In genomic region chr12:46374711-46375110, GRCh38 we compare ENCODE assay signal across 25 cellular contexts. TPM values are rescaled to one million over a fixed set of nuclear protein-coding genes. Genes with fewer than 3 reads are reported as not detected.
DNase-seq lines count a peak whose midpoint lies in the region; ATAC-seq and TF ChIP-seq lines count a peak whose summit lies in the region.
"Had no signal": no experiment of that assay in that cellular context is flagged by ENCODE, and none has a peak within 500 bp of the region (broad histone marks: within the 10 kb centered on the region; RNA-seq: fewer than 3 reads in every experiment).

No MANE protein-coding gene starts in this region.

- H3K36me3 ChIP-seq in mesendoderm (ENCODE audit: control insufficient read depth, insufficient read depth, low read length), result peaks cover 4% of the 10 kb centered on the region
- H3K36me3 ChIP-seq in vagina, result peaks cover 0 to 13% of the 10 kb centered on the region in 2 donors
- H3K36me3 ChIP-seq: ovary had no signal

- no peak overlapping the region for H3K9ac ChIP-seq in mesendoderm (ENCODE audit: low read length)

- peaks cover 28% of the 10 kb centered on the region for H3K79me2 ChIP-seq in mesendoderm (ENCODE audit: control insufficient read depth, insufficient read depth, low read length)

- peak overlapping the region; percentile 75 for H2BK15ac ChIP-seq in mesendoderm (replicated peaks; ENCODE audit: low read depth)

- H2BK5ac ChIP-seq in mesendoderm (ENCODE audit: low read length), result no peak overlapping the region

- no peak for TF ChIP-seq POLR2A in vagina (IDR thresholded peaks at IDR 0.05)

- ATAC-seq in T-helper 17 cell (no peak), GM21825 (IDR thresholded peaks at IDR 0.05; ENCODE audit: unreplicated experiment) (no peak), HG02571 (IDR thresholded peaks at IDR 0.05; ENCODE audit: unreplicated experiment) (no peak), GM19023 (IDR thresholded peaks at IDR 0.05; ENCODE audit: unreplicated experiment) (no peak)
- ATAC-seq: activated CD8-positive, alpha-beta memory T cell treated with anti-CD3 and anti-CD28 coated beads, Interleukin-2, amount 10 ng/mL, durations not matched to agents 7 days and 5 days; left ventricle myocardium superior had no signal

- H2AK5ac ChIP-seq in mesendoderm (ENCODE audit: low read length), result no peak overlapping the region

- DNase-seq in T-helper 1 cell (no peak), T-helper 17 cell (no peak), mesendoderm (no peak), vagina (ENCODE audit: extremely low spot score in 2 of 2) (no peak)
- DNase-seq: activated CD8-positive, alpha-beta memory T cell treated with anti-CD3 and anti-CD28 coated beads, Interleukin-2, amount 10 ng/mL, durations not matched to agents 7 days and 5 days; activated naive CD4-positive, alpha-beta T cell treated with anti-CD3 and anti-CD28 coated beads for 36 hours; GDM1; glutamatergic neuron; Kasumi-1; left ventricle myocardium superior; midbrain; MV-4-11; NCI-H1436 treated with DMSO at 0.1 percent for 48 hours; NCI-H774; nephron progenitor cell; ovary had no signal

- peak overlapping the region; percentile 88 for H3K4me3 Mint-ChIP-seq in T-helper 1 cell treated with Interleukin-12 subunit alpha and Interleukin-12 subunit beta and Interleukin-4 antibody, amounts not matched to agents 30 μg/mL and 1 μg/mL, for 36 hours
- no peak overlapping the region for H3K4me3 Mint-ChIP-seq in T-helper 17 cell

- H4K5ac ChIP-seq in mesendoderm (ENCODE audit: low read length), result no peak overlapping the region

- WGBS in mesendoderm (ENCODE audit: extremely low coverage, insufficient coverage, low lambda C conversion rate), result no CpG with 5 or more reads among the region's 4 CpGs

- H3K27me3 Mint-ChIP-seq in T-helper 1 cell treated with Interleukin-12 subunit alpha and Interleukin-12 subunit beta and Interleukin-4 antibody, amounts not matched to agents 30 μg/mL and 1 μg/mL, for 36 hours (ENCODE audit: low read depth), result no peaks in the 10 kb centered on the region
- no peaks in the 10 kb centered on the region for H3K27me3 Mint-ChIP-seq in T-helper 17 cell
- H3K27me3 Mint-ChIP-seq: type B pancreatic cell had no signal

- H3K4me1 ChIP-seq in mesendoderm (ENCODE audit: control insufficient read depth, low read depth, low read length) (peaks cover 5% of the 10 kb centered on the region), vagina (peaks cover 22% of the 10 kb centered on the region)

- no peak overlapping the region for H3K4me3 ChIP-seq in mesendoderm (ENCODE audit: low read length)
- H3K4me3 ChIP-seq in vagina, result no peak overlapping the region
- H3K4me3 ChIP-seq: HAP-1, ovary, SK-N-MC had no signal

- intact Hi-C loops in vagina (cut with DNase I), result loop anchor here (5.0 kb wide), 2 partner anchors 288 to 647 kb away; partner anchors contain the start of gene ARID2

- no peak overlapping the region for H3K4me2 ChIP-seq in mesendoderm (ENCODE audit: low read length)

- no peaks in the 10 kb centered on the region for H3K27me3 ChIP-seq in mesendoderm (ENCODE audit: insufficient read depth, low read length, poor library complexity)
- H3K27me3 ChIP-seq in vagina, result no peaks in the 10 kb centered on the region
- H3K27me3 ChIP-seq: ovary had no signal

- no peak for TF ChIP-seq CTCF in vagina (IDR thresholded peaks at IDR 0.05)

- H3K4me1 Mint-ChIP-seq in T-helper 1 cell treated with Interleukin-12 subunit alpha and Interleukin-12 subunit beta and Interleukin-4 antibody, amounts not matched to agents 30 μg/mL and 1 μg/mL, for 36 hours (ENCODE audit: low read depth), result peaks cover 41% of the 10 kb centered on the region
- H3K4me1 Mint-ChIP-seq in T-helper 17 cell, result peaks cover 29% of the 10 kb centered on the region

- H3K79me1 ChIP-seq in mesendoderm (ENCODE audit: low read length), result no peaks in the 10 kb centered on the region

- H3K9me3 Mint-ChIP-seq in T-helper 1 cell treated with Interleukin-12 subunit alpha and Interleukin-12 subunit beta and Interleukin-4 antibody, amounts not matched to agents 30 μg/mL and 1 μg/mL, for 36 hours, result no peaks in the 10 kb centered on the region
- H3K9me3 Mint-ChIP-seq: activated naive CD4-positive, alpha-beta T cell treated with anti-CD3 and anti-CD28 coated beads for 36 hours; nephron progenitor cell; type B pancreatic cell had no signal

- H3K4ac ChIP-seq in mesendoderm (ENCODE audit: low read depth, low read length), result no peak overlapping the region

- H3K18ac ChIP-seq in mesendoderm (ENCODE audit: low read length), result peak overlapping the region; percentile 69

- H3K9me3 ChIP-seq in T-helper 17 cell (ENCODE audit: control insufficient read depth, low read length, poor library complexity, severe bottlenecking), result no peaks in the 10 kb centered on the region
- H3K9me3 ChIP-seq in vagina, result no peaks in the 10 kb centered on the region
- H3K9me3 ChIP-seq: HAP-1, ovary had no signal

- H3K27ac ChIP-seq in mesendoderm (ENCODE audit: low read depth, low read length) (no peak overlapping the region), vagina (peak overlapping the region; percentile 99)
- H3K27ac ChIP-seq: 22Rv1, SK-N-MC, VCaP had no signal

- no peak overlapping the region for H3K27ac Mint-ChIP-seq in T-helper 1 cell treated with Interleukin-12 subunit alpha and Interleukin-12 subunit beta and Interleukin-4 antibody, amounts not matched to agents 30 μg/mL and 1 μg/mL, for 36 hours
- H3K27ac Mint-ChIP-seq in T-helper 17 cell, result peak overlapping the region; percentile 99
- H3K27ac Mint-ChIP-seq: activated CD8-positive, alpha-beta memory T cell treated with anti-CD3 and anti-CD28 coated beads, Interleukin-2, amount 10 ng/mL, durations not matched to agents 7 days and 5 days; nephron progenitor cell had no signal

- no peak overlapping the region for H3K23ac ChIP-seq in mesendoderm (ENCODE audit: low read length)

- peaks cover 23% of the 10 kb centered on the region for H3K36me3 Mint-ChIP-seq in T-helper 1 cell treated with Interleukin-12 subunit alpha and Interleukin-12 subunit beta and Interleukin-4 antibody, amounts not matched to agents 30 μg/mL and 1 μg/mL, for 36 hours (ENCODE audit: low read depth)
- peaks cover 2% of the 10 kb centered on the region for H3K36me3 Mint-ChIP-seq in T-helper 17 cell (ENCODE audit: low read depth)

- no peak overlapping the region for H2BK120ac ChIP-seq in mesendoderm (ENCODE audit: low read depth, low read length)

- no peak overlapping the region for H3K56ac ChIP-seq in mesendoderm (ENCODE audit: low read length)

- H4K8ac ChIP-seq in mesendoderm (ENCODE audit: low read depth, low read length), result no peak overlapping the region

RNA-seq across cellular contexts. Expression of gene SLC38A2, which starts 2.1 kb away (rescaled TPM):
- total RNA-seq in T-helper 17 cell (100 to 1,000 TPM; 124 to 173 TPM), vagina (352 TPM)
- polyA plus RNA-seq in mesendoderm (2013, experiment 1 of 2), result 295 TPM
- 286 TPM for polyA plus RNA-seq in mesendoderm (2013, experiment 2 of 2)
